In genomic region chr1:46175243-46175642, GRCh38 we compare ENCODE assay signal across 17 cellular contexts. TPM values are rescaled to one million over a fixed set of nuclear protein-coding genes. Genes with fewer than 3 reads are reported as not detected.
A peak's percentile ranks its signal among the peaks of the same experiment; 100 is the strongest.
DNase-seq lines count a peak whose midpoint lies in the region; ATAC-seq, FAIRE-seq and TF ChIP-seq lines count a peak whose summit lies in the region.
"Had no signal": no experiment of that assay in that cellular context is flagged by ENCODE, and none has a peak within 500 bp of the region (broad histone marks: within the 10 kb centered on the region; RNA-seq: fewer than 3 reads in every experiment).

No MANE protein-coding gene starts in this region.

- H3K9ac ChIP-seq in H1 (replicated peaks in 1 of 4; ENCODE audit: extremely low read depth in 1 of 4, low read depth in 3 of 4, low read length in 3 of 4) = no peak overlapping the region
- H3K9ac ChIP-seq in parathyroid adenoma = no peak overlapping the region
- H3K9ac ChIP-seq: BLaER1 treated with 17β-estradiol and CSF1 and Interleukin-3, amounts not matched to agents 10 nM and 100 nM had no signal

- H3K27ac ChIP-seq in H1 (ENCODE audit: low read depth, low read length) (no peak overlapping the region), parathyroid adenoma (peak overlapping the region; percentile 89)
- no peak overlapping the region for H3K27ac ChIP-seq in CD4-positive, alpha-beta T cell (ENCODE audit: low read depth, low read length)
- H3K27ac ChIP-seq: BLaER1 treated with 17β-estradiol and CSF1 and Interleukin-3, amounts not matched to agents 10 nM and 100 nM had no signal

- H3K4me3 ChIP-seq in H1 (ENCODE audit: extremely low read depth in 1 of 4, insufficient read depth in 2 of 4, low read depth in 3 of 4, low read length in 4 of 4) = no peak overlapping the region
- no peak overlapping the region for H3K4me3 ChIP-seq in parathyroid adenoma (ENCODE audit: low read depth, low read length)
- H3K4me3 ChIP-seq: BLaER1 treated with 17β-estradiol and CSF1 and Interleukin-3, amounts not matched to agents 10 nM and 100 nM; spleen had no signal

- no peak for TF ChIP-seq EP300 in H1 (IDR thresholded peaks at IDR 0.05; ENCODE audit: borderline replicate concordance in 1 of 2, low read depth in 2 of 2, low read length in 2 of 2)

- CTCF ChIA-PET in H1 (lab: Charles Lee; ENCODE audit: partially characterized antibody) = interaction anchor here (0.6 to 2.1 kb wide), 2 partner anchors 12 to 138 kb away, joined by 3 to 13 read pairs; no protein-coding TSS in a partner anchor
- CTCF ChIA-PET in CD4-positive, alpha-beta T cell (lab: Charles Lee) = no interaction called here

- H2BK15ac ChIP-seq in H1 (ENCODE audit: low read length) = no peak overlapping the region

- TF ChIP-seq CTCF in H1 (IDR thresholded peaks at IDR 0.05; ENCODE audit: control extremely low read depth in 1 of 3, insufficient read depth in 1 of 3, low read depth in 1 of 3, low read length in 3 of 3) (no peak), parathyroid adenoma (IDR thresholded peaks at IDR 0.05) (no peak)
- TF ChIP-seq CTCF in CD4-positive, alpha-beta T cell (IDR thresholded peaks at IDR 0.05) = no peak

- ATAC-seq in stimulated activated naive CD8-positive, alpha-beta T cell treated with anti-CD3 and anti-CD28 coated beads, Interleukin-15, amount 100 ng/mL, for 72 hours = peak; percentile 43
- no peak for ATAC-seq in stimulated activated naive CD8-positive, alpha-beta T cell treated with anti-CD3 and anti-CD28 coated beads, Interleukin-15, Interleukin-2, amounts not matched to agents 100 U/mL and 50 U/mL, for 24 hours
- ATAC-seq in CD4-positive, alpha-beta T cell (ENCODE audit: poor library complexity) = no peak
- ATAC-seq in GM19395 (IDR thresholded peaks at IDR 0.05; ENCODE audit: unreplicated experiment) = no peak
- ATAC-seq: naive thymus-derived CD8-positive, alpha-beta T cell had no signal

- peaks cover 2% of the 10 kb centered on the region; the same call in 1 of the 2 replicates for H3K23me2 ChIP-seq in H1 (ENCODE audit: low read depth, low read length)

- intact Hi-C loops in CD4-positive, alpha-beta T cell (cut with DNase I, micrococcal nuclease) = no loop called here

- no peak overlapping the region for H2AK5ac ChIP-seq in H1 (ENCODE audit: low read depth, low read length)

- H3K36me3 Mint-ChIP-seq in CD4-positive, alpha-beta T cell (ENCODE audit: low read depth) = no peaks in the 10 kb centered on the region
- H3K36me3 Mint-ChIP-seq: activated naive CD4-positive, alpha-beta T cell treated with anti-CD3 and anti-CD28 coated beads, Interleukin-2, amount 50 U/mL, for 24 hours; immature natural killer cell; naive thymus-derived CD8-positive, alpha-beta T cell had no signal

- H3K4me3 Mint-ChIP-seq in stimulated activated naive CD8-positive, alpha-beta T cell treated with anti-CD3 and anti-CD28 coated beads, Interleukin-15, amount 100 ng/mL, for 72 hours = no peak overlapping the region
- H3K4me3 Mint-ChIP-seq in CD4-positive, alpha-beta T cell = no peak overlapping the region
- H3K4me3 Mint-ChIP-seq: activated naive CD4-positive, alpha-beta T cell treated with anti-CD3 and anti-CD28 coated beads, Interleukin-2, amount 50 U/mL, for 24 hours; immature natural killer cell; naive thymus-derived CD8-positive, alpha-beta T cell had no signal

- H3K4me2 ChIP-seq in H1 (ENCODE audit: insufficient read depth in 1 of 2, low read depth in 2 of 2, low read length in 2 of 2) (no peak overlapping the region), parathyroid adenoma (ENCODE audit: low read length) (peak overlapping the region; percentile 26)

- no peaks in the 10 kb centered on the region for H3K27me3 Mint-ChIP-seq in stimulated activated naive CD8-positive, alpha-beta T cell treated with anti-CD3 and anti-CD28 coated beads, Interleukin-15, amount 100 ng/mL, for 72 hours
- H3K27me3 Mint-ChIP-seq in CD4-positive, alpha-beta T cell = no peaks in the 10 kb centered on the region
- H3K27me3 Mint-ChIP-seq: activated naive CD4-positive, alpha-beta T cell treated with anti-CD3 and anti-CD28 coated beads, Interleukin-2, amount 50 U/mL, for 24 hours had no signal

- no peak overlapping the region for H4K8ac ChIP-seq in H1 (ENCODE audit: extremely low read depth, insufficient read depth, low read length)

- H3K27me3 ChIP-seq in H1 (replicated peaks in 1 of 4; ENCODE audit: control insufficient read depth in 3 of 4, extremely low read depth in 1 of 4, insufficient read depth in 3 of 4, low read length in 3 of 4) (no peaks in the 10 kb centered on the region; a peak in 1 of 7 replicates), parathyroid adenoma (ENCODE audit: control insufficient read depth, insufficient read depth, low read length) (no peaks in the 10 kb centered on the region)
- H3K27me3 ChIP-seq in CD4-positive, alpha-beta T cell (ENCODE audit: control insufficient read depth, insufficient read depth, low read length) = no peaks in the 10 kb centered on the region
- H3K27me3 ChIP-seq: BLaER1 treated with 17β-estradiol and CSF1 and Interleukin-3, amounts not matched to agents 10 nM and 100 nM had no signal

- H2BK20ac ChIP-seq in H1 (ENCODE audit: low read length) = no peak overlapping the region

- no peak for FAIRE-seq in H1 (lab: Jason Lieb, UNC)
- FAIRE-seq: H54 had no signal

- peak overlapping the region; percentile 24; the same call in 1 of the 2 replicates for H2AFZ ChIP-seq in H1 (ENCODE audit: low read length)
- H2AFZ ChIP-seq in parathyroid adenoma = peak overlapping the region; percentile 78

- POLR2A ChIA-PET in H1 (lab: Charles Lee; ENCODE audit: partially characterized antibody) = interaction anchor here (0.8 to 1.2 kb wide), 2 partner anchors 36 to 139 kb away, joined by 3 read pairs; no protein-coding TSS in a partner anchor
- POLR2A ChIA-PET in CD4-positive, alpha-beta T cell (lab: Charles Lee) = no interaction called here

- H4K91ac ChIP-seq in H1 (replicated peaks; ENCODE audit: insufficient read length, low read length) = no peak overlapping the region

- peak overlapping the region; percentile 15; the same call in 1 of the 2 replicates for H3K18ac ChIP-seq in H1 (ENCODE audit: extremely low read depth, low read length)

- H4K20me1 ChIP-seq in H1 (replicated peaks in 1 of 2; ENCODE audit: control insufficient read depth in 1 of 2, insufficient read depth in 2 of 2, low read length in 2 of 2) = peaks cover 0 to 4% of the 10 kb centered on the region in 2 experiments
- H4K20me1 ChIP-seq: BLaER1 treated with 17β-estradiol and CSF1 and Interleukin-3, amounts not matched to agents 10 nM and 100 nM had no signal

- no peak overlapping the region for H2BK12ac ChIP-seq in H1 (ENCODE audit: low read depth, low read length)

- H3K79me2 ChIP-seq in H1 (ENCODE audit: control insufficient read depth in 1 of 2, insufficient read depth in 2 of 2, low read length in 2 of 2) = no peaks in the 10 kb centered on the region
- no peaks in the 10 kb centered on the region for H3K79me2 ChIP-seq in parathyroid adenoma

- H3K4me1 ChIP-seq in H1 (replicated peaks in 1 of 4; ENCODE audit: control insufficient read depth in 3 of 4, insufficient read depth in 4 of 4, low read length in 3 of 4) (peaks cover 6 to 25% (median 13%) of the 10 kb centered on the region in 4 experiments), parathyroid adenoma (peaks cover 44% of the 10 kb centered on the region)

- H4K5ac ChIP-seq in H1 (ENCODE audit: insufficient read length, low read depth, low read length) = no peak overlapping the region

- H3K9me3 ChIP-seq in H1 (ENCODE audit: insufficient read depth in 2 of 2, low read depth in 1 of 2, low read length in 1 of 2) = no peaks in the 10 kb centered on the region
- H3K9me3 ChIP-seq in parathyroid adenoma (ENCODE audit: control insufficient read depth, low read length) = no peaks in the 10 kb centered on the region
- H3K9me3 ChIP-seq in CD4-positive, alpha-beta T cell (ENCODE audit: control insufficient read depth, low read length) = no peaks in the 10 kb centered on the region
- H3K9me3 ChIP-seq: BLaER1 treated with 17β-estradiol and CSF1 and Interleukin-3, amounts not matched to agents 10 nM and 100 nM; spleen had no signal

- no peak overlapping the region for H2BK120ac ChIP-seq in H1 (replicated peaks; ENCODE audit: low read depth, low read length)

- H3K4me1 Mint-ChIP-seq in stimulated activated naive CD8-positive, alpha-beta T cell treated with anti-CD3 and anti-CD28 coated beads, Interleukin-15, amount 100 ng/mL, for 72 hours = no peaks in the 10 kb centered on the region
- no peaks in the 10 kb centered on the region for H3K4me1 Mint-ChIP-seq in CD4-positive, alpha-beta T cell (ENCODE audit: low read depth)
- H3K4me1 Mint-ChIP-seq: activated naive CD4-positive, alpha-beta T cell treated with anti-CD3 and anti-CD28 coated beads, Interleukin-2, amount 50 U/mL, for 24 hours; immature natural killer cell had no signal

- no peaks in the 10 kb centered on the region for H3K36me3 ChIP-seq in H1 (ENCODE audit: control insufficient read depth in 2 of 4, insufficient read depth in 4 of 4, low read length in 3 of 4)
- H3K36me3 ChIP-seq in parathyroid adenoma (ENCODE audit: control insufficient read depth, insufficient read depth, low read length) = no peaks in the 10 kb centered on the region
- H3K36me3 ChIP-seq: BLaER1 treated with 17β-estradiol and CSF1 and Interleukin-3, amounts not matched to agents 10 nM and 100 nM; spleen had no signal

- no peak overlapping the region for H3K56ac ChIP-seq in H1 (replicated peaks; ENCODE audit: insufficient read length, low read depth, low read length)

- no peak for TF ChIP-seq RAD21 in H1 (IDR thresholded peaks at IDR 0.05 in 1 of 2, conservative IDR thresholded peaks at IDR 0.05 in 1 of 2; ENCODE audit: low read depth in 2 of 2, low read length in 2 of 2)

- 0 out of 2 replicates have a peak, but pooled peaks cover 3% of the 10 kb centered on the region for H3K79me1 ChIP-seq in H1 (ENCODE audit: low read depth, low read length)

- WGBS in H1 (ENCODE audit: extremely low coverage in 1 of 2, insufficient coverage in 1 of 2, insufficient read length in 1 of 2, insufficient replicate concordance in 2 of 2, low coverage in 1 of 2, low lambda C conversion rate in 2 of 2, missing lambda C conversion rate in 1 of 2), 2 experiments = 84% methylated on average over 3 of the region's 3 CpGs; no CpG with 5 or more reads in 1 of the 2 experiments

- H2BK5ac ChIP-seq in H1 (ENCODE audit: low read depth, low read length) = no peak overlapping the region

- no peak for DNase-seq in stimulated activated naive CD8-positive, alpha-beta T cell treated with anti-CD3 and anti-CD28 coated beads, Interleukin-15, amount 100 ng/mL, for 72 hours
- DNase-seq in stimulated activated naive CD8-positive, alpha-beta T cell treated with anti-CD3 and anti-CD28 coated beads, Interleukin-15, Interleukin-2, amounts not matched to agents 100 U/mL and 50 U/mL, for 24 hours = no peak
- no peak for DNase-seq in H1 (ENCODE audit: low read depth in 1 of 2, low spot score in 2 of 2)
- DNase-seq in CD4-positive, alpha-beta T cell = no peak
- DNase-seq in T-helper 2 cell = no peak
- DNase-seq in cortex of kidney (lab: John Stamatoyannopoulos, UW) = no peak
- DNase-seq: activated CD8-positive, alpha-beta memory T cell treated with anti-CD3 and anti-CD28 coated beads for 24 hours; immature natural killer cell; MV-4-11; naive thymus-derived CD8-positive, alpha-beta T cell; spleen had no signal

- H3K4ac ChIP-seq in H1 (replicated peaks; ENCODE audit: insufficient read length, low read depth, low read length) = no peak overlapping the region

- TF ChIP-seq POLR2A in H1 (IDR thresholded peaks at IDR 0.05; ENCODE audit: control extremely low read depth in 1 of 2, low read depth in 2 of 2, low read length in 2 of 2) = no peak

- no peak overlapping the region for H3K27ac Mint-ChIP-seq in stimulated activated naive CD8-positive, alpha-beta T cell treated with anti-CD3 and anti-CD28 coated beads, Interleukin-15, amount 100 ng/mL, for 72 hours
- H3K27ac Mint-ChIP-seq in CD4-positive, alpha-beta T cell = no peak overlapping the region
- H3K27ac Mint-ChIP-seq: activated naive CD4-positive, alpha-beta T cell treated with anti-CD3 and anti-CD28 coated beads, Interleukin-2, amount 50 U/mL, for 24 hours; immature natural killer cell; naive thymus-derived CD8-positive, alpha-beta T cell had no signal

- H3K23ac ChIP-seq in H1 (ENCODE audit: insufficient read length) = no peak overlapping the region

- no peaks in the 10 kb centered on the region for H3K9me3 Mint-ChIP-seq in stimulated activated naive CD8-positive, alpha-beta T cell treated with anti-CD3 and anti-CD28 coated beads, Interleukin-15, amount 100 ng/mL, for 72 hours
- H3K9me3 Mint-ChIP-seq in CD4-positive, alpha-beta T cell = no peaks in the 10 kb centered on the region
- H3K9me3 Mint-ChIP-seq: activated naive CD4-positive, alpha-beta T cell treated with anti-CD3 and anti-CD28 coated beads, Interleukin-2, amount 50 U/mL, for 24 hours; naive thymus-derived CD8-positive, alpha-beta T cell had no signal

- H3K14ac ChIP-seq in H1 (ENCODE audit: insufficient read length) = no peak overlapping the region

RNA-seq across cellular contexts. Expression of gene TSPAN1, which starts 0.4 kb away (rescaled TPM):
- total RNA-seq in H1 (2021; fragmentation: NEBNext Ultra II Directional; extraction: Animal tissue kit (Norgen Biotek cat#: 25700)) = not detected in 2 replicates
- 0.05 and 0.14 TPM in 2 replicates for polyA plus RNA-seq in H1 (2011; rRNA removed)
- polyA plus RNA-seq in H1 (2011; cell fraction: cytosol; rRNA removed) = 0.21 TPM
- polyA plus RNA-seq in H1 (2011; cell fraction: nucleus; rRNA removed) = 0.46 TPM
- 0.27 TPM in 1 of 4 replicates, not detected in the others for polyA plus RNA-seq in H1 (2012, experiment 1 of 2)
- polyA plus RNA-seq in H1 (2012, experiment 2 of 2) = not detected
- polyA plus RNA-seq in H1 (2013, experiment 1 of 2) = not detected
- not detected for polyA plus RNA-seq in H1 (2013, experiment 2 of 2)
- 0.38 and 0.63 TPM in 2 replicates for polyA minus RNA-seq in H1 (2011; rRNA and poly(A)+ RNA removed)
- polyA minus RNA-seq in H1 (2011; cell fraction: cytosol; rRNA and poly(A)+ RNA removed) = not detected
- polyA minus RNA-seq in H1 (2011; cell fraction: nucleus; rRNA and poly(A)+ RNA removed) = not detected
- total RNA-seq in CD4-positive, alpha-beta T cell = not detected
- total RNA-seq: Daoy; naive thymus-derived CD8-positive, alpha-beta T cell had no signal
- polyA plus RNA-seq: immature natural killer cell; naive thymus-derived CD8-positive, alpha-beta T cell had no signal

RNA-seq across cellular contexts. Expression of gene P3R3URF, which starts 1.0 kb away (rescaled TPM):
- not detected in 2 replicates for total RNA-seq in H1 (2021; fragmentation: NEBNext Ultra II Directional; extraction: Animal tissue kit (Norgen Biotek cat#: 25700))
- polyA plus RNA-seq in H1 (2011; rRNA removed) = not detected in 2 replicates
- polyA plus RNA-seq in H1 (2011; cell fraction: cytosol; rRNA removed) = not detected
- not detected for polyA plus RNA-seq in H1 (2011; cell fraction: nucleus; rRNA removed)
- polyA plus RNA-seq in H1 (2012, experiment 1 of 2) = not detected in 4 replicates
- not detected for polyA plus RNA-seq in H1 (2012, experiment 2 of 2)
- not detected for polyA plus RNA-seq in H1 (2013, experiment 1 of 2)
- polyA plus RNA-seq in H1 (2013, experiment 2 of 2) = not detected
- polyA minus RNA-seq in H1 (2011; rRNA and poly(A)+ RNA removed) = not detected in 2 replicates
- not detected for polyA minus RNA-seq in H1 (2011; cell fraction: cytosol; rRNA and poly(A)+ RNA removed)
- polyA minus RNA-seq in H1 (2011; cell fraction: nucleus; rRNA and poly(A)+ RNA removed) = not detected
- not detected for total RNA-seq in CD4-positive, alpha-beta T cell
- total RNA-seq: Daoy; naive thymus-derived CD8-positive, alpha-beta T cell; spleen had no signal
- polyA plus RNA-seq: immature natural killer cell; naive thymus-derived CD8-positive, alpha-beta T cell; spleen had no signal

RNA-seq across cellular contexts. Expression of gene POMGNT1, which starts 23.0 kb away (rescaled TPM):
- total RNA-seq in H1 (2021; fragmentation: NEBNext Ultra II Directional; extraction: Animal tissue kit (Norgen Biotek cat#: 25700)) = 37.6 and 40.3 TPM in 2 replicates
- polyA plus RNA-seq in H1 (2011; rRNA removed) = 28.0 and 32.2 TPM in 2 replicates
- polyA plus RNA-seq in H1 (2011; cell fraction: cytosol; rRNA removed) = 34.6 TPM
- polyA plus RNA-seq in H1 (2011; cell fraction: nucleus; rRNA removed) = 68.2 TPM
- 31.3 to 38.7 TPM (median 36.3 TPM) in 4 replicates for polyA plus RNA-seq in H1 (2012, experiment 1 of 2)
- polyA plus RNA-seq in H1 (2012, experiment 2 of 2) = 56.5 TPM
- polyA plus RNA-seq in H1 (2013, experiment 1 of 2) = 44.3 TPM
- 47.1 TPM for polyA plus RNA-seq in H1 (2013, experiment 2 of 2)
- 34.4 and 37.8 TPM in 2 replicates for polyA minus RNA-seq in H1 (2011; rRNA and poly(A)+ RNA removed)
- polyA minus RNA-seq in H1 (2011; cell fraction: cytosol; rRNA and poly(A)+ RNA removed) = 18.9 TPM
- 25.3 TPM for polyA minus RNA-seq in H1 (2011; cell fraction: nucleus; rRNA and poly(A)+ RNA removed)
- total RNA-seq in CD4-positive, alpha-beta T cell = 10 to 100 TPM; 21.1 to 29.0 TPM

RNA-seq across cellular contexts. Expression of gene LURAP1, which starts 27.9 kb away (rescaled TPM):
- 3.5 and 5.1 TPM in 2 replicates for total RNA-seq in H1 (2021; fragmentation: NEBNext Ultra II Directional; extraction: Animal tissue kit (Norgen Biotek cat#: 25700))
- polyA plus RNA-seq in H1 (2011; rRNA removed) = 4.9 and 6.4 TPM in 2 replicates
- polyA plus RNA-seq in H1 (2011; cell fraction: cytosol; rRNA removed) = 6.1 TPM
- 6.6 TPM for polyA plus RNA-seq in H1 (2011; cell fraction: nucleus; rRNA removed)
- polyA plus RNA-seq in H1 (2012, experiment 1 of 2) = 2.9 to 3.5 TPM (median 3.1 TPM) in 4 replicates
- polyA plus RNA-seq in H1 (2012, experiment 2 of 2) = 1.8 TPM
- 1.8 TPM for polyA plus RNA-seq in H1 (2013, experiment 1 of 2)
- polyA plus RNA-seq in H1 (2013, experiment 2 of 2) = 1.7 TPM
- 2.8 and 4.2 TPM in 2 replicates for polyA minus RNA-seq in H1 (2011; rRNA and poly(A)+ RNA removed)
- 3.0 TPM for polyA minus RNA-seq in H1 (2011; cell fraction: cytosol; rRNA and poly(A)+ RNA removed)
- polyA minus RNA-seq in H1 (2011; cell fraction: nucleus; rRNA and poly(A)+ RNA removed) = 6.4 TPM
- total RNA-seq in CD4-positive, alpha-beta T cell = under 1 TPM in 1 of 2 experiments, not detected in 1; 0.14 TPM
- total RNA-seq: Daoy had no signal

RNA-seq across cellular contexts. Expression of gene PIK3R3, which starts 42.8 kb away (rescaled TPM):
- 13.5 and 13.6 TPM in 2 replicates for total RNA-seq in H1 (2021; fragmentation: NEBNext Ultra II Directional; extraction: Animal tissue kit (Norgen Biotek cat#: 25700))
- 3.2 and 5.3 TPM in 2 replicates for polyA plus RNA-seq in H1 (2011; rRNA removed)
- 4.8 TPM for polyA plus RNA-seq in H1 (2011; cell fraction: cytosol; rRNA removed)
- polyA plus RNA-seq in H1 (2011; cell fraction: nucleus; rRNA removed) = 3.8 TPM
- 6.9 to 11.8 TPM (median 7.8 TPM) in 4 replicates for polyA plus RNA-seq in H1 (2012, experiment 1 of 2)
- 1.2 TPM for polyA plus RNA-seq in H1 (2012, experiment 2 of 2)
- 5.1 TPM for polyA plus RNA-seq in H1 (2013, experiment 1 of 2)
- polyA plus RNA-seq in H1 (2013, experiment 2 of 2) = 5.4 TPM
- polyA minus RNA-seq in H1 (2011; rRNA and poly(A)+ RNA removed) = 15.6 and 16.9 TPM in 2 replicates
- 6.5 TPM for polyA minus RNA-seq in H1 (2011; cell fraction: cytosol; rRNA and poly(A)+ RNA removed)
- 9.1 TPM for polyA minus RNA-seq in H1 (2011; cell fraction: nucleus; rRNA and poly(A)+ RNA removed)
- total RNA-seq in CD4-positive, alpha-beta T cell = under 1 TPM; 0.20 to 0.38 TPM
